ENCODE assay signal across 12 cellular contexts in genomic region chr18:69978743-69979715, GRCh38. TPM values are rescaled to one million over a fixed set of nuclear protein-coding genes. Genes with fewer than 3 reads are reported as not detected.
DNase-seq lines count a peak whose midpoint lies in the region; ATAC-seq lines count a peak whose summit lies in the region.
"Had no signal": no experiment of that assay in that cellular context is flagged by ENCODE, and none has a peak within 500 bp of the region (broad histone marks: within the 10 kb centered on the region; RNA-seq: fewer than 3 reads in every experiment).

No MANE protein-coding gene starts in this region.

- peak overlapping the region; percentile 1 for H3K27ac Mint-ChIP-seq in activated T-helper 2 cell treated with anti-CD3 and anti-CD28 coated beads, Interferon-gamma antibody, Interleukin-2, Interleukin-4, amounts not matched to agents 10 μg/mL and 5 μg/mL and 100 μg/mL, durations not matched to agents 14 hours and 24 hours and 36 hours

- no peak for DNase-seq in activated T-helper 2 cell treated with anti-CD3 and anti-CD28 coated beads, Interferon-gamma antibody, Interleukin-2, Interleukin-4, amounts not matched to agents 10 μg/mL and 5 μg/mL and 100 μg/mL, durations not matched to agents 14 hours and 24 hours and 36 hours (ENCODE audit: low spot score)
- DNase-seq in ACHN, result no peak
- no peak for DNase-seq in SHP77 (lab: John Stamatoyannopoulos, UW)
- no peak for DNase-seq in cardiac septum (ENCODE audit: low spot score)
- DNase-seq: cerebellar nuclear complex, midbrain, NCI-H1417 treated with DMSO at 0.1 percent for 48 hours had no signal

- no peak overlapping the region for H3K4me3 Mint-ChIP-seq in activated T-helper 2 cell treated with anti-CD3 and anti-CD28 coated beads, Interferon-gamma antibody, Interleukin-2, Interleukin-4, amounts not matched to agents 10 μg/mL and 5 μg/mL and 100 μg/mL, durations not matched to agents 14 hours and 24 hours and 36 hours (ENCODE audit: low read depth)

- peaks cover 36% of the 10 kb centered on the region for H3K4me1 Mint-ChIP-seq in activated T-helper 2 cell treated with anti-CD3 and anti-CD28 coated beads, Interferon-gamma antibody, Interleukin-2, Interleukin-4, amounts not matched to agents 10 μg/mL and 5 μg/mL and 100 μg/mL, durations not matched to agents 14 hours and 24 hours and 36 hours (ENCODE audit: low read depth)

- peak; percentile 66 for ATAC-seq in GM18508 (IDR thresholded peaks at IDR 0.05; ENCODE audit: insufficient read depth, unreplicated experiment)
- ATAC-seq in GM21381 (IDR thresholded peaks at IDR 0.05; ENCODE audit: unreplicated experiment), result peak; percentile 62
- ATAC-seq in HG03095 (IDR thresholded peaks at IDR 0.05; ENCODE audit: unreplicated experiment), result peak; percentile 77
- no peak for ATAC-seq in GM19397 (IDR thresholded peaks at IDR 0.05; ENCODE audit: unreplicated experiment)
- ATAC-seq: Panc1 had no signal

- peaks cover 29% of the 10 kb centered on the region for H3K9me3 Mint-ChIP-seq in activated T-helper 2 cell treated with anti-CD3 and anti-CD28 coated beads, Interferon-gamma antibody, Interleukin-2, Interleukin-4, amounts not matched to agents 10 μg/mL and 5 μg/mL and 100 μg/mL, durations not matched to agents 14 hours and 24 hours and 36 hours

- intact Hi-C loops in activated T-helper 2 cell treated with anti-CD3 and anti-CD28 coated beads, Interferon-gamma antibody, Interleukin-2, Interleukin-4, amounts not matched to agents 10 μg/mL and 5 μg/mL and 100 μg/mL, durations not matched to agents 14 hours and 24 hours and 36 hours (cut with micrococcal nuclease), result loop anchor here (1.0 to 2.0 kb wide), 3 partner anchors 20 to 44 kb away; no protein-coding TSS in a partner anchor
- intact Hi-C loops in cardiac septum (cut with DNase I), result no loop called here

- in situ Hi-C loops in ACHN (cut with HindIII; ENCODE audit: low pct_ligation_motif_present, low pct_unique_long_range_greater_than_20kb, low sequenced_read_pairs), result no loop called here

- peaks cover 36% of the 10 kb centered on the region for H3K36me3 Mint-ChIP-seq in activated T-helper 2 cell treated with anti-CD3 and anti-CD28 coated beads, Interferon-gamma antibody, Interleukin-2, Interleukin-4, amounts not matched to agents 10 μg/mL and 5 μg/mL and 100 μg/mL, durations not matched to agents 14 hours and 24 hours and 36 hours (ENCODE audit: low read depth)

- no peaks in the 10 kb centered on the region for H3K27me3 Mint-ChIP-seq in activated T-helper 2 cell treated with anti-CD3 and anti-CD28 coated beads, Interferon-gamma antibody, Interleukin-2, Interleukin-4, amounts not matched to agents 10 μg/mL and 5 μg/mL and 100 μg/mL, durations not matched to agents 14 hours and 24 hours and 36 hours (ENCODE audit: low read depth)

RNA-seq across cellular contexts. Expression of gene CD226, which starts 31.4 kb away (rescaled TPM):
- total RNA-seq in activated T-helper 2 cell treated with anti-CD3 and anti-CD28 coated beads, Interferon-gamma antibody, Interleukin-2, Interleukin-4, amounts not matched to agents 10 μg/mL and 5 μg/mL and 100 μg/mL, durations not matched to agents 14 hours and 24 hours and 36 hours, result 81.5 and 85.3 TPM in 2 replicates
- total RNA-seq in cardiac septum, result 2.4 TPM

Comparison
In these comparisons a context has a peak if more than half of its experiments do, and no peak if none do; other contexts are left out.
1. RNA of gene CD226, which starts 31.4 kb away (total RNA-seq): 81.5 to 85.3 TPM in activated T-helper 2 cell treated with anti-CD3 and anti-CD28 coated beads, Interferon-gamma antibody, Interleukin-2, Interleukin-4, amounts not matched to agents 10 μg/mL and 5 μg/mL and 100 μg/mL, durations not matched to agents 14 hours and 24 hours and 36 hours; 2.4 TPM in cardiac septum (single experiment); every median in the first group is over 10 times any median in the second.